In the genomic region with DNA sequence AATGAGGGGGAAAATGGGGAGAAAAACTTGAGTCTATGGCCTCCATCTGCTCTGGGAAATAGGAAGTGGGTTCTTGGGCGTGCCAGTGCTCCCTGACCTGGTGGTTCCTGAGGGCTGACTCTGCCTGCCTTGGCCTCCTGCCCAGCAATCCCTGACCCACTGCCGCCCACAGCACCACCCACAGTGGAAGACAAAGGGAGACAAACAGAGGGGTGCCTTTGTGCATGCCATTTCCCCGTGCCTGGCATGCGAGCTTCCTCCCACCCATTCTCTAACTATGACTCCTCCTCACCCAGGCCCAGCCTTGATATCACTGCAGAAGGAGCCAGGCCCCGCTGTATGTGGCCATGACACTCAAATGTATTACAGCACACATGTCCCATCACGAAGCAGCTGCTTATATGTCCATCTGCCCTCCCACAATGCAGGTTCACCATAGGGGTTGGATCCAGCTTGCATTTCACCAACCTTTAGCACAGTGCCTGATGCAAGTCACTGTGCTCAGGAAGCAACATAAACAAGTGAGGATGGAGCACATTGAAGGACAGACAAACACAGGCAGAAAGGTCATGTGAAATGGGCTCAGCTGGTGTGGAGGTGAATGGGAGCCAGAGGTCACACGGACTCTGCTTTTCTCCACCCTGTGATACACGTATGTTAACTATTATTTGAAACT, we compare ENCODE assay signal across 11 cellular contexts.
DNase-seq lines count a peak whose midpoint lies in the region; ATAC-seq, FAIRE-seq and TF ChIP-seq lines count a peak whose summit lies in the region.
"Had no signal": no experiment of that assay in that cellular context is flagged by ENCODE, and none has a peak within 500 bp of the region (broad histone marks: within the 10 kb centered on the region; RNA-seq: fewer than 3 reads in every experiment).

No MANE protein-coding gene starts in this region.

- H2AFZ ChIP-seq in H1 (ENCODE audit: low read length) = no peak overlapping the region
- H2AFZ ChIP-seq in neuronal stem cell (ENCODE audit: low read length) = no peak overlapping the region

- no peak overlapping the region for H3K56ac ChIP-seq in H1 (replicated peaks; ENCODE audit: insufficient read length, low read depth, low read length)

- H3K18ac ChIP-seq in H1 (ENCODE audit: extremely low read depth, low read length) (no peak overlapping the region), neuronal stem cell (ENCODE audit: low read length) (peak overlapping the region; percentile 11)

- H3K4me1 ChIP-seq in H1 (replicated peaks in 1 of 4; ENCODE audit: control insufficient read depth in 3 of 4, insufficient read depth in 4 of 4, low read length in 3 of 4) (peaks cover 4 to 17% (median 9%) of the 10 kb centered on the region in 4 experiments), neuronal stem cell (ENCODE audit: control insufficient read depth in 2 of 2, insufficient read depth in 1 of 2, low read depth in 1 of 2, low read length in 2 of 2) (peaks cover 0 to 8% of the 10 kb centered on the region in 2 donors)

- H3K9ac ChIP-seq in H1 (replicated peaks in 1 of 4; ENCODE audit: extremely low read depth in 1 of 4, low read depth in 3 of 4, low read length in 3 of 4) = no peak overlapping the region
- no peak overlapping the region for H3K9ac ChIP-seq in neuronal stem cell (ENCODE audit: low read depth, low read length, poor library complexity)

- H3K4me1 Mint-ChIP-seq in natural killer cell treated with Interleukin-12 subunit alpha and Interleukin-12 subunit beta and Interleukin-15 and Interleukin-18, amount 100 ng/mL, for 72 hours (ENCODE audit: low read depth in 2 of 2) = peaks cover 26 to 31% of the 10 kb centered on the region in 2 donors

- no peak for TF ChIP-seq CTCF in H1 (IDR thresholded peaks at IDR 0.05; ENCODE audit: control extremely low read depth in 1 of 3, insufficient read depth in 1 of 3, low read depth in 1 of 3, low read length in 3 of 3)

- H4K20me1 ChIP-seq in H1 (replicated peaks in 1 of 2; ENCODE audit: control insufficient read depth in 1 of 2, insufficient read depth in 2 of 2, low read length in 2 of 2) = no peaks in the 10 kb centered on the region

- no peaks in the 10 kb centered on the region for H3K79me1 ChIP-seq in H1 (ENCODE audit: low read depth, low read length)
- no peaks in the 10 kb centered on the region for H3K79me1 ChIP-seq in neuronal stem cell (ENCODE audit: low read depth, low read length)

- H2BK20ac ChIP-seq in H1 (ENCODE audit: low read length) = peak overlapping the region; percentile 51

- TF ChIP-seq EP300 in H1 (IDR thresholded peaks at IDR 0.05; ENCODE audit: borderline replicate concordance in 1 of 2, low read depth in 2 of 2, low read length in 2 of 2) = no peak

- no peak overlapping the region for H4K8ac ChIP-seq in H1 (ENCODE audit: extremely low read depth, insufficient read depth, low read length)
- H4K8ac ChIP-seq in neuronal stem cell (ENCODE audit: low read depth, low read length) = no peak overlapping the region

- H4K5ac ChIP-seq in H1 (ENCODE audit: insufficient read length, low read depth, low read length) = no peak overlapping the region

- H3K4me3 ChIP-seq in H1 (ENCODE audit: extremely low read depth in 1 of 4, insufficient read depth in 2 of 4, low read depth in 3 of 4, low read length in 4 of 4) (no peak overlapping the region), neuronal stem cell (ENCODE audit: low read length in 2 of 2) (no peak overlapping the region)

- H3K27ac ChIP-seq in H1 (ENCODE audit: low read depth, low read length) (no peak overlapping the region), neuronal stem cell (replicated peaks; ENCODE audit: low read length) (no peak overlapping the region)

- H4K91ac ChIP-seq in H1 (replicated peaks; ENCODE audit: insufficient read length, low read length) = peak overlapping the region; percentile 35
- H4K91ac ChIP-seq in neuronal stem cell (ENCODE audit: low read depth, low read length, poor library complexity) = peak overlapping the region; percentile 23

- H3K23me2 ChIP-seq in H1 (ENCODE audit: low read depth, low read length) = no peaks in the 10 kb centered on the region

- H2BK5ac ChIP-seq in H1 (ENCODE audit: low read depth, low read length) (peak overlapping the region; percentile 46; the same call in 1 of the 2 replicates), neuronal stem cell (ENCODE audit: low read length) (no peak overlapping the region)

- FAIRE-seq in RCC 7860 (lab: Jason Lieb, UNC) = peak; percentile 79
- no peak for FAIRE-seq in H1 (lab: Jason Lieb, UNC)

- H3K4me2 ChIP-seq in H1 (ENCODE audit: insufficient read depth in 1 of 2, low read depth in 2 of 2, low read length in 2 of 2) (no peak overlapping the region), neuronal stem cell (ENCODE audit: insufficient read depth, low read length, poor library complexity, severe bottlenecking) (no peak overlapping the region)

- H2BK15ac ChIP-seq in H1 (ENCODE audit: low read length) (peak overlapping the region; percentile 84; the same call in 1 of the 2 replicates), neuronal stem cell (ENCODE audit: low read length) (no peak overlapping the region)

- H2BK120ac ChIP-seq in H1 (replicated peaks; ENCODE audit: low read depth, low read length) = no peak overlapping the region
- no peak overlapping the region for H2BK120ac ChIP-seq in neuronal stem cell (ENCODE audit: low read depth, low read length)

- TF ChIP-seq RAD21 in H1 (IDR thresholded peaks at IDR 0.05 in 1 of 2, conservative IDR thresholded peaks at IDR 0.05 in 1 of 2; ENCODE audit: low read depth in 2 of 2, low read length in 2 of 2) = no peak

- H3K27ac Mint-ChIP-seq in natural killer cell treated with Interleukin-12 subunit alpha and Interleukin-12 subunit beta and Interleukin-15 and Interleukin-18, amount 100 ng/mL, for 72 hours = peak overlapping the region in 1 of 2 donors; percentile 57

- H3K36me3 ChIP-seq in H1 (ENCODE audit: control insufficient read depth in 2 of 4, insufficient read depth in 4 of 4, low read length in 3 of 4) (no peaks in the 10 kb centered on the region; a peak in 1 of 8 replicates), neuronal stem cell (replicated peaks in 1 of 2; ENCODE audit: control insufficient read depth in 2 of 2, insufficient read depth in 2 of 2, low read length in 2 of 2) (no peaks in the 10 kb centered on the region)

- TF ChIP-seq POLR2A in H1 (IDR thresholded peaks at IDR 0.05; ENCODE audit: control extremely low read depth in 1 of 2, low read depth in 2 of 2, low read length in 2 of 2) = no peak

- DNase-seq in ELR (ENCODE audit: low read depth) (peak; percentile 96), RCC 7860 (ENCODE audit: low spot score) (peak; percentile 92), H1 (ENCODE audit: low read depth in 1 of 2, low spot score in 2 of 2) (no peak), neuronal stem cell (ENCODE audit: low spot score) (no peak), T-helper 9 cell (no peak)
- DNase-seq in natural killer cell treated with Interleukin-12 subunit alpha and Interleukin-12 subunit beta and Interleukin-15 and Interleukin-18, amount 100 ng/mL, for 72 hours (ENCODE audit: low spot score) = no peak
- DNase-seq: effector CD4-positive, alpha-beta T cell; NCI-H2029 had no signal

- no peaks in the 10 kb centered on the region for H3K79me2 ChIP-seq in H1 (ENCODE audit: control insufficient read depth in 1 of 2, insufficient read depth in 2 of 2, low read length in 2 of 2)

- H3K23ac ChIP-seq in H1 (ENCODE audit: insufficient read length) (no peak overlapping the region), neuronal stem cell (ENCODE audit: low read depth, low read length, poor library complexity) (peak overlapping the region; percentile 23)

- POLR2A ChIA-PET in H1 (lab: Charles Lee; ENCODE audit: partially characterized antibody) = no interaction called here

- H3K9me3 Mint-ChIP-seq in natural killer cell treated with Interleukin-12 subunit alpha and Interleukin-12 subunit beta and Interleukin-15 and Interleukin-18, amount 100 ng/mL, for 72 hours = no peaks in the 10 kb centered on the region
- H3K9me3 Mint-ChIP-seq: neural crest cell had no signal

- no peak for ATAC-seq in activated CD4-positive, CD25-positive, alpha-beta regulatory T cell treated with anti-CD3 and anti-CD28 coated beads, Interleukin-2, amount 50 U/mL, for 24 hours
- no peak for ATAC-seq in natural killer cell treated with Interleukin-12 subunit alpha and Interleukin-12 subunit beta and Interleukin-15 and Interleukin-18, amount 100 ng/mL, for 72 hours
- ATAC-seq in GM19467 (IDR thresholded peaks at IDR 0.05; ENCODE audit: unreplicated experiment) = no peak

- H2AK5ac ChIP-seq in H1 (ENCODE audit: low read depth, low read length) (peak overlapping the region; percentile 24; the same call in 1 of the 2 replicates), neuronal stem cell (ENCODE audit: low read depth, low read length) (peak overlapping the region; percentile 8)

- H3K14ac ChIP-seq in H1 (ENCODE audit: insufficient read length) (no peak overlapping the region), neuronal stem cell (ENCODE audit: low read length) (no peak overlapping the region)

- H3K9me3 ChIP-seq in H1 (ENCODE audit: insufficient read depth in 2 of 2, low read depth in 1 of 2, low read length in 1 of 2) = no peaks in the 10 kb centered on the region
- H3K9me3 ChIP-seq in neuronal stem cell (replicated peaks in 1 of 2; ENCODE audit: control insufficient read depth in 2 of 2, insufficient read depth in 1 of 2, low read depth in 1 of 2, low read length in 2 of 2) = no peaks in the 10 kb centered on the region

- no peak overlapping the region for H3K4me3 Mint-ChIP-seq in natural killer cell treated with Interleukin-12 subunit alpha and Interleukin-12 subunit beta and Interleukin-15 and Interleukin-18, amount 100 ng/mL, for 72 hours
- H3K4me3 Mint-ChIP-seq: neural crest cell had no signal

- 92% methylated on average over 8 of the region's 8 CpGs; no CpG with 5 or more reads in 1 of the 2 experiments for WGBS in H1 (ENCODE audit: extremely low coverage in 1 of 2, insufficient coverage in 1 of 2, insufficient read length in 1 of 2, insufficient replicate concordance in 2 of 2, low coverage in 1 of 2, low lambda C conversion rate in 2 of 2, missing lambda C conversion rate in 1 of 2), 2 experiments
- no CpG with 5 or more reads among the region's 8 CpGs for WGBS in neuronal stem cell (ENCODE audit: extremely low coverage in 2 of 2, insufficient read length in 2 of 2, insufficient replicate concordance in 1 of 2), 2 donors

- H3K27me3 Mint-ChIP-seq in natural killer cell treated with Interleukin-12 subunit alpha and Interleukin-12 subunit beta and Interleukin-15 and Interleukin-18, amount 100 ng/mL, for 72 hours = no peaks in the 10 kb centered on the region

- H2BK12ac ChIP-seq in H1 (ENCODE audit: low read depth, low read length) (peak overlapping the region; percentile 27), neuronal stem cell (ENCODE audit: low read length) (peak overlapping the region; percentile 1)

- CTCF ChIA-PET in H1 (lab: Charles Lee; ENCODE audit: partially characterized antibody) = interaction anchor here (0.9 to 7.6 kb wide), 8 partner anchors 11 to 354 kb away, joined by 3 to 114 read pairs (median 4); partner anchors contain the start of gene ADRB2

- H3K4ac ChIP-seq in H1 (replicated peaks; ENCODE audit: insufficient read length, low read depth, low read length) (no peak overlapping the region), neuronal stem cell (ENCODE audit: low read length) (no peak overlapping the region)

- H3K27me3 ChIP-seq in H1 (replicated peaks in 1 of 4; ENCODE audit: control insufficient read depth in 3 of 4, extremely low read depth in 1 of 4, insufficient read depth in 3 of 4, low read length in 3 of 4) (no peaks in the 10 kb centered on the region), neuronal stem cell (ENCODE audit: control insufficient read depth in 3 of 3, insufficient read depth in 3 of 3, low read depth in 1 of 3, low read length in 3 of 3) (no peaks in the 10 kb centered on the region)

- no peaks in the 10 kb centered on the region for H3K36me3 Mint-ChIP-seq in natural killer cell treated with Interleukin-12 subunit alpha and Interleukin-12 subunit beta and Interleukin-15 and Interleukin-18, amount 100 ng/mL, for 72 hours

Comparison
In these comparisons a context has a peak if more than half of its experiments do, and no peak if none do; other contexts are left out.
1. DNase-seq: peak in ELR (single experiment) and RCC 7860 (single experiment); none in H1 (0 of 2), neuronal stem cell (single experiment), natural killer cell treated with Interleukin-12 subunit alpha and Interleukin-12 subunit beta and Interleukin-15 and Interleukin-18, amount 100 ng/mL, for 72 hours (single experiment) and T-helper 9 cell (single experiment).